Comparison of ENCODE assay signal across 8 cellular contexts in genomic region chr6:18997375-18997826, GRCh38.
DNase-seq lines count a peak whose midpoint lies in the region; ATAC-seq, FAIRE-seq and TF ChIP-seq lines count a peak whose summit lies in the region.

No MANE protein-coding gene starts in this region.

- TF ChIP-seq POLR2A in A549 (IDR thresholded peaks at IDR 0.05; ENCODE audit: low read length): no peak
- TF ChIP-seq POLR2A in GM12891 (IDR thresholded peaks at IDR 0.05; ENCODE audit: low read depth, low read length): no peak
- TF ChIP-seq POLR2A in NB4 (IDR thresholded peaks at IDR 0.05; ENCODE audit: extremely low read depth, insufficient read length): no peak

- H4K20me1 ChIP-seq in astrocyte (ENCODE audit: insufficient read depth, low read length): no peaks in the 10 kb centered on the region

- ATAC-seq in A549 (peak; percentile 77 to 87; a peak in 5 of 6 replicates), HG02642 (IDR thresholded peaks at IDR 0.05; ENCODE audit: poor library complexity, unreplicated experiment) (peak; percentile 95)

- POLR2A ChIA-PET in A549 (lab: Yijun Ruan, JAX): no interaction called here

- no peaks in the 10 kb centered on the region for H3K4me1 Mint-ChIP-seq in astrocyte (ENCODE audit: low read depth, unreplicated experiment)

- no peak overlapping the region for H3K4me3 Mint-ChIP-seq in astrocyte (ENCODE audit: unreplicated experiment)

- no peaks in the 10 kb centered on the region for H3K79me2 ChIP-seq in astrocyte (ENCODE audit: insufficient read depth, low read length)

- no peak overlapping the region for H3K4me2 ChIP-seq in A549
- no peak overlapping the region for H3K4me2 ChIP-seq in astrocyte (ENCODE audit: low read length)

- H3K36me3 ChIP-seq in astrocyte (ENCODE audit: insufficient read depth, low read length): no peaks in the 10 kb centered on the region

- no peak overlapping the region for H3K27ac ChIP-seq in A549
- no peak overlapping the region for H3K27ac ChIP-seq in astrocyte (ENCODE audit: low read depth, low read length)

- H2AFZ ChIP-seq in astrocyte (ENCODE audit: low read depth, low read length): no peak overlapping the region

- peaks cover 2% of the 10 kb centered on the region for H3K27me3 ChIP-seq in astrocyte (ENCODE audit: insufficient read depth, low read length)

- no peaks in the 10 kb centered on the region for H3K9me3 Mint-ChIP-seq in astrocyte (ENCODE audit: unreplicated experiment)

- FAIRE-seq in A549 (lab: Jason Lieb, UNC) (no peak), GM12891 (lab: Jason Lieb, UNC) (no peak), astrocyte (lab: Jason Lieb, UNC) (no peak)

- H3K9ac ChIP-seq in astrocyte (ENCODE audit: low read length): no peak overlapping the region

- H3K4me1 ChIP-seq in A549 (no peaks in the 10 kb centered on the region), astrocyte (ENCODE audit: insufficient read depth, low read length) (no peaks in the 10 kb centered on the region)

- no peaks in the 10 kb centered on the region for H3K36me3 Mint-ChIP-seq in astrocyte (ENCODE audit: low read depth, unreplicated experiment)

- H3K27me3 Mint-ChIP-seq in astrocyte (ENCODE audit: low read depth, unreplicated experiment): peaks cover 4% of the 10 kb centered on the region

- peak; percentile 5 to 51 for DNase-seq in A549 (ENCODE audit: low read depth in 1 of 2, low spot score in 1 of 2)
- peak; percentile 3 for DNase-seq in GM12891 (ENCODE audit: insufficient read length, low spot score)
- DNase-seq in NB4 (ENCODE audit: low read depth): peak; percentile 64
- peak; percentile 47 for DNase-seq in astrocyte (ENCODE audit: low read depth)
- peak; percentile 71 for DNase-seq in kidney tubule cell (ENCODE audit: low spot score)
- DNase-seq in putamen (ENCODE audit: low spot score): no peak
- DNase-seq in effector CD8-positive, alpha-beta T cell (lab: John Stamatoyannopoulos, UW): no peak

- TF ChIP-seq RAD21 in A549 (conservative IDR thresholded peaks at IDR 0.05 in 1 of 2, IDR thresholded peaks at IDR 0.05 in 1 of 2): peak; percentile 33 to 39; a peak in 3 of 5 replicates

- peak; percentile 38 for TF ChIP-seq CTCF in A549 (IDR thresholded peaks at IDR 0.05)
- TF ChIP-seq CTCF in NB4 (IDR thresholded peaks at IDR 0.05; ENCODE audit: low read depth, low read length): peak; percentile 71
- TF ChIP-seq CTCF in astrocyte (IDR thresholded peaks at IDR 0.05; ENCODE audit: insufficient read depth, low read depth, low read length): peak; percentile 64

- 10% methylated on average over 2 of the region's 2 CpGs for WGBS in A549 (ENCODE audit: missing lambda C conversion rate)

- H3K4me3 ChIP-seq in A549 (no peak overlapping the region), NB4 (ENCODE audit: low read depth, low read length) (no peak overlapping the region), astrocyte (ENCODE audit: insufficient read depth, low read depth, low read length) (no peak overlapping the region)

- H3K9me3 ChIP-seq in A549 (peaks cover 3% of the 10 kb centered on the region; the same call in 1 of the 3 replicates), astrocyte (ENCODE audit: insufficient read depth, low read depth, low read length) (no peaks in the 10 kb centered on the region)

- TF ChIP-seq EP300 in A549 (IDR thresholded peaks at IDR 0.05): no peak

- CTCF ChIA-PET in A549 (lab: Yijun Ruan, JAX): interaction anchor here (0.8 to 1.0 kb wide), 3 partner anchors 16 to 664 kb away, joined by 3 read pairs; no protein-coding TSS in a partner anchor

- H3K27ac Mint-ChIP-seq in astrocyte (ENCODE audit: unreplicated experiment): no peak overlapping the region

TF ChIP-seq in A549, 52 proteins besides CTCF, POLR2A, EP300 and RAD21 (continues in another document):
- no peak for TF ChIP-seq HES2 (IDR thresholded peaks at IDR 0.05)
- TF ChIP-seq, protein P1, sequence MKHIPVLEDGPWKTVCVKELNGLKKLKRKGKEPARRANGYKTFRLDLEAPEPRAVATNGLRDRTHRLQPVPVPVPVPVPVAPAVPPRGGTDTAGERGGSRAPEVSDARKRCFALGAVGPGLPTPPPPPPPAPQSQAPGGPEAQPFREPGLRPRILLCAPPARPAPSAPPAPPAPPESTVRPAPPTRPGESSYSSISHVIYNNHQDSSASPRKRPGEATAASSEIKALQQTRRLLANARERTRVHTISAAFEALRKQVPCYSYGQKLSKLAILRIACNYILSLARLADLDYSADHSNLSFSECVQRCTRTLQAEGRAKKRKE (CRISPR knock-in tag; IDR thresholded peaks at IDR 0.05; ENCODE audit: low read depth): no peak
- no peak for TF ChIP-seq CHD2 (IDR thresholded peaks at IDR 0.05; ENCODE audit: low read length, partially characterized antibody)
- TF ChIP-seq KDM1A (IDR thresholded peaks at IDR 0.05; ENCODE audit: low read depth): no peak
- no peak for TF ChIP-seq RARB (CRISPR knock-in tag; IDR thresholded peaks at IDR 0.05)
- TF ChIP-seq, protein P2, sequence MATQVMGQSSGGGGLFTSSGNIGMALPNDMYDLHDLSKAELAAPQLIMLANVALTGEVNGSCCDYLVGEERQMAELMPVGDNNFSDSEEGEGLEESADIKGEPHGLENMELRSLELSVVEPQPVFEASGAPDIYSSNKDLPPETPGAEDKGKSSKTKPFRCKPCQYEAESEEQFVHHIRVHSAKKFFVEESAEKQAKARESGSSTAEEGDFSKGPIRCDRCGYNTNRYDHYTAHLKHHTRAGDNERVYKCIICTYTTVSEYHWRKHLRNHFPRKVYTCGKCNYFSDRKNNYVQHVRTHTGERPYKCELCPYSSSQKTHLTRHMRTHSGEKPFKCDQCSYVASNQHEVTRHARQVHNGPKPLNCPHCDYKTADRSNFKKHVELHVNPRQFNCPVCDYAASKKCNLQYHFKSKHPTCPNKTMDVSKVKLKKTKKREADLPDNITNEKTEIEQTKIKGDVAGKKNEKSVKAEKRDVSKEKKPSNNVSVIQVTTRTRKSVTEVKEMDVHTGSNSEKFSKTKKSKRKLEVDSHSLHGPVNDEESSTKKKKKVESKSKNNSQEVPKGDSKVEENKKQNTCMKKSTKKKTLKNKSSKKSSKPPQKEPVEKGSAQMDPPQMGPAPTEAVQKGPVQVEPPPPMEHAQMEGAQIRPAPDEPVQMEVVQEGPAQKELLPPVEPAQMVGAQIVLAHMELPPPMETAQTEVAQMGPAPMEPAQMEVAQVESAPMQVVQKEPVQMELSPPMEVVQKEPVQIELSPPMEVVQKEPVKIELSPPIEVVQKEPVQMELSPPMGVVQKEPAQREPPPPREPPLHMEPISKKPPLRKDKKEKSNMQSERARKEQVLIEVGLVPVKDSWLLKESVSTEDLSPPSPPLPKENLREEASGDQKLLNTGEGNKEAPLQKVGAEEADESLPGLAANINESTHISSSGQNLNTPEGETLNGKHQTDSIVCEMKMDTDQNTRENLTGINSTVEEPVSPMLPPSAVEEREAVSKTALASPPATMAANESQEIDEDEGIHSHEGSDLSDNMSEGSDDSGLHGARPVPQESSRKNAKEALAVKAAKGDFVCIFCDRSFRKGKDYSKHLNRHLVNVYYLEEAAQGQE (IDR thresholded peaks at IDR 0.05): no peak
- TF ChIP-seq NR3C1 (IDR thresholded peaks at IDR 0.05): no peak
- TF ChIP-seq JUNB (IDR thresholded peaks at IDR 0.05): no peak
- no peak for TF ChIP-seq FOXS1 (CRISPR knock-in tag; IDR thresholded peaks at IDR 0.05)

TF ChIP-seq in GM12891, 5 proteins besides CTCF, POLR2A, EP300 and RAD21:
- TF ChIP-seq PAX5 (IDR thresholded peaks at IDR 0.05; ENCODE audit: insufficient read depth, low read length, severe bottlenecking): no peak
- no peak for TF ChIP-seq POU2F2 (IDR thresholded peaks at IDR 0.05; ENCODE audit: low read depth, low read length)
- no peak for TF ChIP-seq POLR2AphosphoS5 (IDR thresholded peaks at IDR 0.05; ENCODE audit: low read depth, low read length)
- no peak for TF ChIP-seq SPI1 (IDR thresholded peaks at IDR 0.05; ENCODE audit: low read depth, low read length)
- TF ChIP-seq TAF1 (IDR thresholded peaks at IDR 0.05; ENCODE audit: low read depth, low read length): no peak
TF ChIP-seq in GM12891: peak in this region for 0.

Comparison
In these comparisons a context has a peak if more than half of its experiments do, and no peak if none do; other contexts are left out.
1. DNase-seq: peak in A549 (2 of 2), GM12891 (single experiment), NB4 (single experiment), astrocyte (single experiment) and kidney tubule cell (single experiment); none in putamen (single experiment) and effector CD8-positive, alpha-beta T cell (single experiment).
2. Peak in every context shown above with its lines, with median percentiles within 50 percentile points of each other: CTCF ChIP-seq.